ENCODE assay signal across 8 cellular contexts in genomic region chr22:50186181-50186731, GRCh38. TPM values are rescaled to one million over a fixed set of nuclear protein-coding genes. Genes with fewer than 3 reads are reported as not detected.
A peak's percentile ranks its signal among the peaks of the same experiment; 100 is the strongest.
DNase-seq lines count a peak whose midpoint lies in the region; ATAC-seq and TF ChIP-seq lines count a peak whose summit lies in the region.

No MANE protein-coding gene starts in this region.

- H3K9ac ChIP-seq in KMS-11: peak overlapping the region; percentile 76
- H3K9ac ChIP-seq in colonic mucosa (ENCODE audit: low read depth in 2 of 2, low read length in 2 of 2): peak overlapping the region; percentile 78 to 81
- H3K9ac ChIP-seq in mucosa of stomach (ENCODE audit: low read length): peak overlapping the region; percentile 61

- H3K36me3 ChIP-seq in ACC112 (ENCODE audit: insufficient read depth, low read length) (no peaks in the 10 kb centered on the region), KMS-11 (ENCODE audit: insufficient read depth) (no peaks in the 10 kb centered on the region), colonic mucosa (no peaks in the 10 kb centered on the region), mucosa of stomach (ENCODE audit: control insufficient read depth, insufficient read depth, low read length) (no peaks in the 10 kb centered on the region)

- H3K79me2 ChIP-seq in ACC112 (ENCODE audit: control insufficient read depth, insufficient read depth, low read length, unreplicated experiment): peaks cover 16% of the 10 kb centered on the region
- H3K79me2 ChIP-seq in KMS-11 (ENCODE audit: insufficient read depth, low read depth): peaks cover 26% of the 10 kb centered on the region

- H3K4me3 ChIP-seq in ACC112 (ENCODE audit: low read depth, low read length): peak overlapping the region; percentile 73
- no peak overlapping the region for H3K4me3 ChIP-seq in KMS-11 (IDR thresholded peaks at IDR 0.05; ENCODE audit: insufficient read depth, low read depth, low read length)
- H3K4me3 ChIP-seq in colonic mucosa: peak overlapping the region; percentile 80
- peak overlapping the region; percentile 18 for H3K4me3 ChIP-seq in mucosa of stomach (ENCODE audit: low read length)

- no peak overlapping the region for H3K27ac ChIP-seq in ACC112 (ENCODE audit: low read depth, low read length)
- H3K27ac ChIP-seq in KMS-11: peak overlapping the region; percentile 59
- H3K27ac ChIP-seq in colonic mucosa: peak overlapping the region; percentile 56

- ATAC-seq in HG03039 (IDR thresholded peaks at IDR 0.05; ENCODE audit: unreplicated experiment): no peak

- TF ChIP-seq CTCF in KMS-11 (conservative IDR thresholded peaks at IDR 0.05; ENCODE audit: low read depth, low read length) (no peak), colonic mucosa (IDR thresholded peaks at IDR 0.05) (no peak)

- H3K4me1 ChIP-seq in ACC112 (ENCODE audit: control insufficient read depth, insufficient read depth, low read length, unreplicated experiment): peaks cover 16% of the 10 kb centered on the region
- H3K4me1 ChIP-seq in KMS-11 (ENCODE audit: low read depth, poor library complexity, severe bottlenecking): peaks cover 31% of the 10 kb centered on the region
- H3K4me1 ChIP-seq in colonic mucosa: peaks cover 30% of the 10 kb centered on the region
- peaks cover 71% of the 10 kb centered on the region for H3K4me1 ChIP-seq in mucosa of stomach (ENCODE audit: control insufficient read depth, insufficient read depth, low read length)

- H3K27me3 ChIP-seq in ACC112 (ENCODE audit: insufficient read depth, low read length): no peaks in the 10 kb centered on the region
- no peaks in the 10 kb centered on the region for H3K27me3 ChIP-seq in KMS-11 (ENCODE audit: insufficient read depth, low read depth)
- H3K27me3 ChIP-seq in colonic mucosa: no peaks in the 10 kb centered on the region
- no peaks in the 10 kb centered on the region for H3K27me3 ChIP-seq in mucosa of stomach (ENCODE audit: control insufficient read depth, insufficient read depth, low read length)

- H3K4me2 ChIP-seq in KMS-11: peak overlapping the region; percentile 63; the same call in 1 of the 2 replicates

- H2AFZ ChIP-seq in ACC112 (ENCODE audit: low read length, unreplicated experiment) (no peak overlapping the region), KMS-11 (ENCODE audit: low read depth) (no peak overlapping the region)

- H4K20me1 ChIP-seq in KMS-11 (ENCODE audit: insufficient read depth): no peaks in the 10 kb centered on the region

- H3K9me3 ChIP-seq in colonic mucosa (no peaks in the 10 kb centered on the region), mucosa of stomach (ENCODE audit: control insufficient read depth, low read length) (no peaks in the 10 kb centered on the region)

- intact Hi-C loops in colonic mucosa (cut with DNase I): no loop called here

- no peak for DNase-seq in colonic mucosa
- DNase-seq in NCI-H82 treated with DMSO at 0.1 percent for 48 hours (lab: John Stamatoyannopoulos, UW; ENCODE audit: unreplicated experiment): no peak
- DNase-seq in NCI-H1436 (lab: John Stamatoyannopoulos, UW): no peak
- no peak for DNase-seq in LoVo (ENCODE audit: low spot score)

RNA-seq across cellular contexts. Expression of gene TRABD, which starts 0.5 kb away (rescaled TPM):
- total RNA-seq in colonic mucosa: 100 to 1,000 TPM in 1 of 2 donors, 10 to 100 TPM in 1; 43.6 to 116 TPM

RNA-seq across cellular contexts. Expression of gene SELENOO, which starts 14.6 kb away (rescaled TPM):
- total RNA-seq in colonic mucosa: 10 to 100 TPM; 29.1 to 36.9 TPM

RNA-seq across cellular contexts. Expression of gene PANX2, which starts 15.7 kb away (rescaled TPM):
- total RNA-seq in colonic mucosa: not detected

RNA-seq across cellular contexts. Expression of gene TUBGCP6, which starts 58.6 kb away (rescaled TPM):
- total RNA-seq in colonic mucosa: 10 to 100 TPM; 19.2 to 33.4 TPM
